1 cellular context compared by ENCODE assay signal in genomic region chr11:2933376-2934056, GRCh38.
A peak's percentile ranks its signal among the peaks of the same experiment; 100 is the strongest.
TF ChIP-seq lines count a peak whose summit lies in the region.

No MANE protein-coding gene starts in this region.

TF ChIP-seq in GM12878, 131 proteins besides CTCF, POLR2A, EP300 and RAD21:
- TF ChIP-seq, protein P1, sequence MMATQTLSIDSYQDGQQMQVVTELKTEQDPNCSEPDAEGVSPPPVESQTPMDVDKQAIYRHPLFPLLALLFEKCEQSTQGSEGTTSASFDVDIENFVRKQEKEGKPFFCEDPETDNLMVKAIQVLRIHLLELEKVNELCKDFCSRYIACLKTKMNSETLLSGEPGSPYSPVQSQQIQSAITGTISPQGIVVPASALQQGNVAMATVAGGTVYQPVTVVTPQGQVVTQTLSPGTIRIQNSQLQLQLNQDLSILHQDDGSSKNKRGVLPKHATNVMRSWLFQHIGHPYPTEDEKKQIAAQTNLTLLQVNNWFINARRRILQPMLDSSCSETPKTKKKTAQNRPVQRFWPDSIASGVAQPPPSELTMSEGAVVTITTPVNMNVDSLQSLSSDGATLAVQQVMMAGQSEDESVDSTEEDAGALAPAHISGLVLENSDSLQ (IDR thresholded peaks at IDR 0.05): no peak
- peak; percentile 27; the same call in 1 of the 2 replicates for TF ChIP-seq SMARCA5 (IDR thresholded peaks at IDR 0.05)
- TF ChIP-seq KLF5 (IDR thresholded peaks at IDR 0.05; ENCODE audit: partially characterized antibody): no peak
- TF ChIP-seq TCF12 (IDR thresholded peaks at IDR 0.05; ENCODE audit: low read depth, low read length): peak; percentile 68; the same call in 1 of the 2 replicates
